15 cellular contexts compared by ENCODE assay signal in genomic region chr5:149238540-149238939, GRCh38. TPM values are rescaled to one million over a fixed set of nuclear protein-coding genes. Genes with fewer than 3 reads are reported as not detected.
DNase-seq lines count a peak whose midpoint lies in the region; ATAC-seq and TF ChIP-seq lines count a peak whose summit lies in the region.
"Had no signal": no experiment of that assay in that cellular context is flagged by ENCODE, and none has a peak within 500 bp of the region (broad histone marks: within the 10 kb centered on the region; RNA-seq: fewer than 3 reads in every experiment).

No MANE protein-coding gene starts in this region.

- TF ChIP-seq CTCF in GM12873 (IDR thresholded peaks at IDR 0.05; ENCODE audit: insufficient read depth, low read depth, low read length, missing control alignments) (peak; percentile 10), astrocyte of the spinal cord (IDR thresholded peaks at IDR 0.05; ENCODE audit: low read depth, low read length) (peak; percentile 41)

- in situ Hi-C loops in astrocyte of the spinal cord (cut with HindIII; ENCODE audit: low sequenced_read_pairs), result no loop called here

- ATAC-seq in left lobe of liver, result peak; percentile 10
- no peak for ATAC-seq in GM21529 (IDR thresholded peaks at IDR 0.05; ENCODE audit: unreplicated experiment)
- ATAC-seq: pancreas had no signal

- H3K4me3 ChIP-seq in astrocyte of the spinal cord (ENCODE audit: low read depth, low read length), result no peak overlapping the region
- H3K4me3 ChIP-seq: pancreas, PC-9 had no signal

- DNase-seq in DMS53 (lab: John Stamatoyannopoulos, UW), result peak; percentile 19
- DNase-seq in DMS53 treated with DMSO at 0.1 percent for 48 hours (lab: John Stamatoyannopoulos, UW; ENCODE audit: unreplicated experiment), result no peak
- DNase-seq in astrocyte of the spinal cord (ENCODE audit: low read depth, low spot score), result no peak
- DNase-seq in left lobe of liver (ENCODE audit: low spot score), result no peak
- DNase-seq in NCI-H1436 (lab: John Stamatoyannopoulos, UW), result no peak
- no peak for DNase-seq in NCI-H1694 treated with DMSO at 0.1 percent for 48 hours (lab: John Stamatoyannopoulos, UW)
- DNase-seq: activated CD4-positive, alpha-beta T cell treated with anti-CD3 and anti-CD28 coated beads for 48 hours; activated T-cell treated with anti-CD3 and anti-CD28 coated beads, Interleukin-2, amount 50 U/mL, for 48 hours; midbrain; NCI-H1092 treated with DMSO at 0.1 percent for 48 hours; NCI-H2227 treated with DMSO at 0.1 percent for 48 hours; pancreas; PC-9 had no signal

RNA-seq across cellular contexts. Expression of gene AFAP1L1, which starts 33.1 kb away (rescaled TPM):
- 2.6 TPM for total RNA-seq in left lobe of liver
